ENCODE assay signal across 23 cellular contexts in genomic region chr13:63643543-63643942, GRCh38.
"Had no signal": no experiment of that assay in that cellular context is flagged by ENCODE, and none has a peak within 500 bp of the region (broad histone marks: within the 10 kb centered on the region; RNA-seq: fewer than 3 reads in every experiment).

No MANE protein-coding gene starts in this region.

- H3K36me3 ChIP-seq: MG63 had no signal

- H3K27ac ChIP-seq: HL-60, RWPE1 had no signal

- H3K4me3 ChIP-seq: MG63 had no signal

- H3K9me3 ChIP-seq: SK-N-SH had no signal

- H3K9me2 ChIP-seq: SK-N-SH had no signal

- H3K4me2 ChIP-seq: SK-N-SH had no signal

- ATAC-seq: Panc1, PC-3 had no signal

- H3K9ac ChIP-seq: SK-N-SH had no signal

- H3K27me3 ChIP-seq: MG63 had no signal

- DNase-seq: KBM-7, MG63, NCI-H1092, NCI-H1105 treated with DMSO at 0.1 percent for 48 hours, NCI-H1417 treated with DMSO at 0.1 percent for 48 hours, NCI-H146, NCI-H1694 treated with DMSO at 0.1 percent for 48 hours, NCI-H2029, NCI-H2081 treated with DMSO at 0.1 percent for 48 hours, NCI-H2171, NCI-H226, NCI-H446, NCI-H510A, NCI-H524 treated with DMSO at 0.1 percent for 48 hours, NCI-H69, NCI-H774, PC-3, SHP77, SK-N-SH had no signal

- FAIRE-seq: HTR-8/SVneo had no signal
